ENCODE assay signal across 10 cellular contexts in the genomic region with DNA sequence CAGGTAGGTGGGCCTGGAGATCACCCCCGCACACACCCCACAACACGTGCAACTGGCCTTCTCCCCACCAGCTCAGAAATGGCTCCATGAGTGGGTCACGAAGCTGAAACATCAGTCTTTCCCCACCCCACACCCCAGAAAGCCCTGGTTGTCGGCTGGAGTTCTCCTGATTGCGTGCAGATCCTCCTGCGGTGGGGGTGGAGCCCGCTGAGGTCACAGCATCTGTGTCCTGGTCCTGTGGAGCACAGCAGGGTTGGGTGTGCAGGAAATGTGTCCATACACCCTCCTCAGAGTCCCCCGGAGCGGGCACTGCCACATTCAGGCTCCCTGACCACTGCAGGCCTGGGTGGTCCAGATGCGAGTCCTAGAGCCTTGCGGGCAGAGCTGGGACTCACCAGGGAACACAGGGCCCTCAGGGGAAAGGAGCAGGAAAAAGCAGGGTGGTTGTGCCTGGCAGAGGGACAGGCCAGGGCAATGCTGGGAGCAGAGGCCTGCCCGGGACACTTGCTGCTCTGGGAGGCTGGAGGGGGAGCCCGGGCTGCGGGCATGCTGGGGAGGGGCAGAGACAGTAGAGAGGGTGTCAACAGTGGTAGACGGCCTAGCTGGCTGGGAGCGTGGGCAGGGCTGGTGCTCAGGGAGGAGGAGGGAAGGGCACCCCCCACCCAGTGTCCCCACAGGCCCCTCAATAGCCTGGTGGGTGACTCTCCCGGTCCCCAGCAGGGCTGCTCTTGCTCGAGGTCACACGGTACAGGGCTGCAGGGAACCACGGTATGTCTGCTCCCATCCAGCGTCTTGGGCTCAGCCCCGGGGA. TPM values are rescaled to one million over a fixed set of nuclear protein-coding genes. Genes with fewer than 3 reads are reported as not detected.
DNase-seq lines count a peak whose midpoint lies in the region; ATAC-seq, FAIRE-seq and TF ChIP-seq lines count a peak whose summit lies in the region.
"Had no signal": no experiment of that assay in that cellular context is flagged by ENCODE, and none has a peak within 500 bp of the region (broad histone marks: within the 10 kb centered on the region; RNA-seq: fewer than 3 reads in every experiment).

No MANE protein-coding gene starts in this region.

- CTCF ChIA-PET in HEK293 (lab: Yijun Ruan, JAX): interaction anchor here (1.6 kb wide), 1 partner anchor 102 kb away, joined by 11 read pairs; no protein-coding TSS in a partner anchor
- CTCF ChIA-PET in HepG2 (lab: Yijun Ruan, JAX; ENCODE audit: low intra/inter-chr PET ratio, low total read pairs): no interaction called here

- H3K4me3 ChIP-seq in HEK293 (ENCODE audit: low read depth, low read length): no peak overlapping the region
- H3K4me3 ChIP-seq in bronchial epithelial cell (ENCODE audit: low read depth, low read length): no peak overlapping the region
- H3K4me3 ChIP-seq in HepG2 (replicated peaks in 1 of 3; ENCODE audit: insufficient read depth in 1 of 3, low read depth in 2 of 3, low read length in 3 of 3): peak overlapping the region in 1 of 3 experiments; percentile 73; a peak in 1 of 6 replicates
- peak overlapping the region in 1 of 2 donors; percentile 44 for H3K4me3 ChIP-seq in stomach smooth muscle (ENCODE audit: low read length in 2 of 2)

- no peak overlapping the region for H3K27ac ChIP-seq in HEK293 (ENCODE audit: extremely low read depth, low read depth, low read length)
- H3K27ac ChIP-seq in HepG2 (ENCODE audit: extremely low read length, insufficient read depth, low read length): no peak overlapping the region
- peak overlapping the region; percentile 83 for H3K27ac ChIP-seq in stomach smooth muscle (ENCODE audit: low read length)

- TF ChIP-seq RAD21 in HepG2 (CRISPR knock-in tag; IDR thresholded peaks at IDR 0.05): no peak

- H3K36me3 Mint-ChIP-seq in natural killer cell: no peaks in the 10 kb centered on the region

- no peak for TF ChIP-seq POLR2A in HepG2 (IDR thresholded peaks at IDR 0.05; ENCODE audit: insufficient read depth in 1 of 2, low read depth in 2 of 2, low read length in 2 of 2)

- H3K4me1 ChIP-seq in HEK293 (ENCODE audit: control insufficient read depth, insufficient read depth, low read length) (no peaks in the 10 kb centered on the region), HepG2 (ENCODE audit: insufficient read depth, low read length) (peaks cover 55% of the 10 kb centered on the region), stomach smooth muscle (ENCODE audit: control insufficient read depth, insufficient read depth, low read length) (peaks cover 97% of the 10 kb centered on the region)

- intact Hi-C loops in HepG2 (cut with micrococcal nuclease; ENCODE audit: unreplicated experiment): no loop called here
- intact Hi-C loops in natural killer cell (cut with micrococcal nuclease): no loop called here

- no peak for TF ChIP-seq EP300 in HepG2 (IDR thresholded peaks at IDR 0.05; ENCODE audit: low read depth in 2 of 2, low read length in 2 of 2)
- TF ChIP-seq EP300 in HepG2 (CRISPR knock-in tag; IDR thresholded peaks at IDR 0.05; ENCODE audit: borderline replicate concordance): no peak

- H3K9ac ChIP-seq in HepG2 (ENCODE audit: insufficient read depth, low read depth, low read length): no peak overlapping the region
- peak overlapping the region; percentile 38 to 51 for H3K9ac ChIP-seq in stomach smooth muscle (ENCODE audit: low read length in 2 of 2)

- H3K9me3 Mint-ChIP-seq in natural killer cell: no peaks in the 10 kb centered on the region
- H3K9me3 Mint-ChIP-seq: T-helper 1 cell treated with Interleukin-12 subunit alpha and Interleukin-12 subunit beta and Interleukin-4 antibody, amounts not matched to agents 30 μg/mL and 1 μg/mL, for 36 hours had no signal

- no TSS peak for BruUV-seq in HepG2 (replicated peaks; lab: Mats Ljungman, UMichigan)

- H3K9me3 ChIP-seq in HEK293 (ENCODE audit: control insufficient read depth, insufficient read depth, low read depth, low read length): no peaks in the 10 kb centered on the region
- H3K9me3 ChIP-seq in HepG2 (ENCODE audit: low read length): no peaks in the 10 kb centered on the region
- H3K9me3 ChIP-seq in stomach smooth muscle (ENCODE audit: control insufficient read depth in 2 of 2, low read length in 2 of 2): no peaks in the 10 kb centered on the region

- no peaks in the 10 kb centered on the region for H3K27me3 ChIP-seq in bronchial epithelial cell (ENCODE audit: control insufficient read depth, insufficient read depth, low read length)
- peaks cover 0 to under 1% of the 10 kb centered on the region in 2 experiments; a peak in 2 of 5 replicates for H3K27me3 ChIP-seq in HepG2 (ENCODE audit: control insufficient read depth in 1 of 2, insufficient read depth in 2 of 2, low read length in 2 of 2)
- H3K27me3 ChIP-seq in stomach smooth muscle (ENCODE audit: control insufficient read depth in 1 of 2, insufficient read depth in 2 of 2, low read length in 2 of 2): no peaks in the 10 kb centered on the region

- H3K4me1 Mint-ChIP-seq in natural killer cell: peaks cover 0 to 3% of the 10 kb centered on the region in 2 donors

- H2AFZ ChIP-seq in HepG2 (ENCODE audit: low read length): no peak overlapping the region

- no peak for TF ChIP-seq CTCF in HEK293 (tag by site-specific recombination; IDR thresholded peaks at IDR 0.05)
- no peak for TF ChIP-seq CTCF in bronchial epithelial cell (IDR thresholded peaks at IDR 0.05; ENCODE audit: insufficient read depth, low read length, severe bottlenecking)
- no peak for TF ChIP-seq CTCF in HepG2 (CRISPR knock-in tag; IDR thresholded peaks at IDR 0.05)
- TF ChIP-seq CTCF in natural killer cell (IDR thresholded peaks at IDR 0.05): no peak

- no peak overlapping the region for H3K27ac Mint-ChIP-seq in natural killer cell
- H3K27ac Mint-ChIP-seq: T-helper 1 cell treated with Interleukin-12 subunit alpha and Interleukin-12 subunit beta and Interleukin-4 antibody, amounts not matched to agents 30 μg/mL and 1 μg/mL, for 36 hours had no signal

- no peaks in the 10 kb centered on the region for H4K20me1 ChIP-seq in HepG2 (ENCODE audit: insufficient read depth, low read length)

- DNase-seq in bronchial epithelial cell (ENCODE audit: low read depth): peak; percentile 33
- DNase-seq in HepG2 (ENCODE audit: low spot score): no peak
- no peak for DNase-seq in natural killer cell
- DNase-seq in NCI-H446 (lab: John Stamatoyannopoulos, UW): no peak
- no peak for DNase-seq in mesenteric fat pad (ENCODE audit: low spot score)
- DNase-seq: amniotic stem cell had no signal

- POLR2A ChIA-PET in HEK293 (lab: Yijun Ruan, JAX): interaction anchor here (1.5 kb wide), 1 partner anchor 102 kb away, joined by 4 read pairs; no protein-coding TSS in a partner anchor
- POLR2A ChIA-PET in HepG2 (lab: Yijun Ruan, JAX): interaction anchor here (2.1 kb wide), 1 partner anchor 102 kb away, joined by 7 read pairs; no protein-coding TSS in a partner anchor

- ATAC-seq in HepG2 (no peak), natural killer cell (no peak), HG02571 (IDR thresholded peaks at IDR 0.05; ENCODE audit: unreplicated experiment) (no peak)

- in situ Hi-C loops in HepG2 (cut with HindIII; ENCODE audit: extremely low pct_ligation_motif_present, low pct_unique_long_range_greater_than_20kb): loop anchor here (5.0 to 25.0 kb wide), 2 partner anchors 96 to 471 kb away; no protein-coding TSS in a partner anchor

- peak overlapping the region; percentile 93 for H3K4me2 ChIP-seq in HepG2 (ENCODE audit: low read depth, low read length)

- FAIRE-seq in bronchial epithelial cell (lab: Jason Lieb, UNC) (no peak), HepG2 (lab: Jason Lieb, UNC) (no peak)

- WGBS in HepG2 (ENCODE audit: low lambda C conversion rate): 74% methylated on average over 7 of the region's 22 CpGs

- peaks cover 0 to 14% of the 10 kb centered on the region in 2 experiments; a peak in 1 of 3 replicates for H3K36me3 ChIP-seq in HEK293 (ENCODE audit: control insufficient read depth in 2 of 2, insufficient read depth in 1 of 2, low read length in 2 of 2)
- peaks cover 51% of the 10 kb centered on the region for H3K36me3 ChIP-seq in bronchial epithelial cell (ENCODE audit: control insufficient read depth, insufficient read depth, low read length)
- H3K36me3 ChIP-seq in HepG2 (replicated peaks in 1 of 2; ENCODE audit: control insufficient read depth in 1 of 2, insufficient read depth in 2 of 2, low read length in 2 of 2): no peaks in the 10 kb centered on the region
- peaks cover 20 to 31% of the 10 kb centered on the region in 2 donors for H3K36me3 ChIP-seq in stomach smooth muscle (ENCODE audit: control insufficient read depth in 2 of 2, insufficient read depth in 2 of 2, low read length in 2 of 2)

- H3K4me3 Mint-ChIP-seq in natural killer cell: no peak overlapping the region
- H3K4me3 Mint-ChIP-seq: T-helper 1 cell treated with Interleukin-12 subunit alpha and Interleukin-12 subunit beta and Interleukin-4 antibody, amounts not matched to agents 30 μg/mL and 1 μg/mL, for 36 hours had no signal

- H3K27me3 Mint-ChIP-seq in natural killer cell (ENCODE audit: low read depth in 2 of 2): no peaks in the 10 kb centered on the region

- no peaks in the 10 kb centered on the region for H3K79me2 ChIP-seq in HepG2 (ENCODE audit: insufficient read depth, low read length)

RNA-seq across cellular contexts. Expression of a gene that starts 42.4 kb away (rescaled TPM):
- 7.6 and 10.5 TPM in 2 replicates for total RNA-seq in bronchial epithelial cell
- total RNA-seq in HepG2 (2016; rRNA removed; fragmentation: Illumina TruSeq; extraction: Trizol): 24.7 and 32.0 TPM in 2 replicates
- 25.2 and 27.4 TPM in 2 replicates for total RNA-seq in HepG2 (2016; cell fraction: cytosol; rRNA removed; fragmentation: Illumina TruSeq; extraction: Trizol; ENCODE audit: low read depth)
- total RNA-seq in HepG2 (2016; cell fraction: insoluble cytoplasmic fraction; rRNA removed; fragmentation: Illumina TruSeq; extraction: Trizol): 25.2 and 26.2 TPM in 2 replicates
- 42.1 and 44.8 TPM in 2 replicates for total RNA-seq in HepG2 (2016; cell fraction: membrane; rRNA removed; fragmentation: Illumina TruSeq; extraction: Trizol)
- total RNA-seq in HepG2 (2016; cell fraction: nucleus; rRNA removed; fragmentation: Illumina TruSeq; extraction: Trizol): 16.8 and 21.1 TPM in 2 replicates
- polyA plus RNA-seq in HepG2 (2011; rRNA removed): 16.6 and 18.2 TPM in 2 replicates
- polyA plus RNA-seq in HepG2 (2011; cell fraction: cytosol; rRNA removed): 14.0 and 14.5 TPM in 2 replicates
- polyA plus RNA-seq in HepG2 (2011; cell fraction: nucleus; rRNA removed): 11.7 and 12.6 TPM in 2 replicates
- 20.9 and 22.5 TPM in 2 replicates for polyA plus RNA-seq in HepG2 (2012)
- 26.1 and 26.5 TPM in 2 replicates for polyA plus RNA-seq in HepG2 (2016; cell fraction: cytosol; fragmentation: Illumina TruSeq; extraction: Trizol; ENCODE audit: low read depth)
- 15.3 and 15.6 TPM in 2 replicates for polyA plus RNA-seq in HepG2 (2016; cell fraction: insoluble cytoplasmic fraction; fragmentation: Illumina TruSeq; extraction: Trizol; ENCODE audit: low read depth)
- 29.1 and 30.3 TPM in 2 replicates for polyA plus RNA-seq in HepG2 (2016; cell fraction: membrane; fragmentation: Illumina TruSeq; extraction: Trizol; ENCODE audit: low read depth)
- polyA plus RNA-seq in HepG2 (2016; cell fraction: nucleus; fragmentation: Illumina TruSeq; extraction: Trizol; ENCODE audit: insufficient read depth, low read depth): 21.2 and 21.4 TPM in 2 replicates
- 7.8 and 47.2 TPM in 2 replicates for polyA minus RNA-seq in HepG2 (2011; rRNA and poly(A)+ RNA removed; ENCODE audit: low replicate concordance)
- polyA minus RNA-seq in HepG2 (2011; cell fraction: cytosol; rRNA and poly(A)+ RNA removed): 23.7 and 30.1 TPM in 2 replicates
- polyA minus RNA-seq in HepG2 (2011; cell fraction: nucleus; rRNA and poly(A)+ RNA removed): 30.8 and 34.2 TPM in 2 replicates
- 10 to 100 TPM; 20.1 to 27.8 (median 27.0) TPM for total RNA-seq in natural killer cell
- 37.6 TPM for total RNA-seq in mesenteric fat pad
